In genomic region chr4:55029838-55030503, GRCh38 we compare ENCODE assay signal across 1 cellular context.
TF ChIP-seq lines count a peak whose summit lies in the region.

No MANE protein-coding gene starts in this region.

TF ChIP-seq in WTC11, 78 proteins besides CTCF, POLR2A, EP300 and RAD21 (continued from another document):
- TF ChIP-seq E2F1 (CRISPR knock-in tag; IDR thresholded peaks at IDR 0.05) = no peak
- TF ChIP-seq ZNF512 (CRISPR knock-in tag; IDR thresholded peaks at IDR 0.05; ENCODE audit: borderline replicate concordance) = no peak
- no peak for TF ChIP-seq JUN (CRISPR knock-in tag; IDR thresholded peaks at IDR 0.05)
- TF ChIP-seq NR2C2 (CRISPR knock-in tag; IDR thresholded peaks at IDR 0.05) = no peak
- no peak for TF ChIP-seq IRF2 (CRISPR knock-in tag; IDR thresholded peaks at IDR 0.05; ENCODE audit: borderline replicate concordance, low read depth)
- TF ChIP-seq NFE2L1 (CRISPR knock-in tag; IDR thresholded peaks at IDR 0.05) = no peak
- no peak for TF ChIP-seq CREB1 (CRISPR knock-in tag; IDR thresholded peaks at IDR 0.05)
- no peak for TF ChIP-seq ATF6 (CRISPR knock-in tag; IDR thresholded peaks at IDR 0.05)
TF ChIP-seq in WTC11: peak in this region for 0.
